21 cellular contexts compared by ENCODE assay signal in the genomic region with DNA sequence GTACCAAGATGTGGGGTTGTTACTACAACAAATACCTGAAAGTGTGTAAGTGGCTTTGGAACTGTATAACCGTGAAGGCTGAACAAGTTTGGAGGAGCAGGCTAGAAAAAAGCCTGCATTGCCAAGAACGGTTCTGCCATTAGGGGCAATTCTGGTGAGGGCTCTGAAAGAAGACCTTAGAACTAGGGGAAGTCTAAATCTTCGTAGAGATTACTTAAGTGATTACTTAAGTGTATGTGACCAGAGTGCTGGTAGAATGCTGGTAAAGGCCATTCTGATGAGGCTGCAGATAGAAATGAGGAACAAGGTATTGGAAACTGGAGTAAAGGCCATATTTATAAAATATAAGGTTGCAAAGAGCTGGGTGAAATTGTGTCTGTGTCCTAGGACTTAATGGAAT.
DNase-seq lines count a peak whose midpoint lies in the region; ATAC-seq and TF ChIP-seq lines count a peak whose summit lies in the region.
"Had no signal": no experiment of that assay in that cellular context is flagged by ENCODE, and none has a peak within 500 bp of the region (broad histone marks: within the 10 kb centered on the region; RNA-seq: fewer than 3 reads in every experiment).

No MANE protein-coding gene starts in this region.

- no peak overlapping the region for H3K4me3 Mint-ChIP-seq in CD4-positive, CD25-positive, alpha-beta regulatory T cell
- H3K4me3 Mint-ChIP-seq in HFFc6 = no peak overlapping the region
- H3K4me3 Mint-ChIP-seq: activated CD8-positive, alpha-beta T cell treated with anti-CD3 and anti-CD28 coated beads, Interleukin-2, amount 10 ng/mL, durations not matched to agents 7 days and 5 days had no signal

- peaks cover 7 to 29% (median 19%) of the 10 kb centered on the region in 4 donors for H3K4me1 Mint-ChIP-seq in CD4-positive, CD25-positive, alpha-beta regulatory T cell
- H3K4me1 Mint-ChIP-seq in HFFc6 (ENCODE audit: low read depth) = peaks cover 50% of the 10 kb centered on the region

- no peak for DNase-seq in CD4-positive, CD25-positive, alpha-beta regulatory T cell
- DNase-seq in HFFc6 = no peak
- DNase-seq in adipocyte (ENCODE audit: low read depth) = no peak
- peak; percentile 20 for DNase-seq in pons (ENCODE audit: low spot score)
- DNase-seq in caudate nucleus (lab: John Stamatoyannopoulos, UW) = no peak
- DNase-seq: activated CD8-positive, alpha-beta T cell treated with anti-CD3 and anti-CD28 coated beads, Interleukin-2, amount 10 ng/mL, durations not matched to agents 7 days and 5 days; CD8-positive, alpha-beta memory T cell; colonic mucosa; DMS79; left cardiac atrium; MM.1S; NCI-H187 treated with DMSO at 0.1 percent for 48 hours; NCI-H2227 treated with DMSO at 0.1 percent for 48 hours; NCI-H774; stimulated activated CD8-positive, alpha-beta memory T cell treated with anti-CD3 and anti-CD28 coated beads, Interleukin-4, amount 100 ng/mL, for 48 hours; testis had no signal

- no peak overlapping the region for H3K4me3 ChIP-seq in CD4-positive, CD25-positive, alpha-beta regulatory T cell (ENCODE audit: low read depth, low read length)
- H3K4me3 ChIP-seq in adipocyte (ENCODE audit: low read length) = no peak overlapping the region
- H3K4me3 ChIP-seq: colonic mucosa, SK-N-MC, testis had no signal

- peaks cover 0 to 8% (median 0%) of the 10 kb centered on the region in 7 donors for H3K9me3 Mint-ChIP-seq in CD4-positive, CD25-positive, alpha-beta regulatory T cell
- no peaks in the 10 kb centered on the region for H3K9me3 Mint-ChIP-seq in HFFc6

- no peak for TF ChIP-seq CTCF in HFFc6 (IDR thresholded peaks at IDR 0.05)

- H3K27ac ChIP-seq in CD4-positive, CD25-positive, alpha-beta regulatory T cell (ENCODE audit: insufficient read depth, low read length, poor library complexity, severe bottlenecking) = no peak overlapping the region
- H3K27ac ChIP-seq in caudate nucleus (ENCODE audit: low read depth, low read length) = no peak overlapping the region
- H3K27ac ChIP-seq: colonic mucosa, SK-N-MC, testis had no signal

- H3K9ac ChIP-seq in adipocyte (ENCODE audit: low read length) = peak overlapping the region; percentile 2

- H3K36me3 ChIP-seq in CD4-positive, CD25-positive, alpha-beta regulatory T cell (ENCODE audit: control insufficient read depth, insufficient read depth, low read length) = peaks cover 82% of the 10 kb centered on the region
- H3K36me3 ChIP-seq in adipocyte (ENCODE audit: control insufficient read depth, insufficient read depth, low read length, severe bottlenecking) = peaks cover 84% of the 10 kb centered on the region
- H3K36me3 ChIP-seq: colonic mucosa had no signal

- no peaks in the 10 kb centered on the region for H3K9me3 ChIP-seq in CD4-positive, CD25-positive, alpha-beta regulatory T cell (ENCODE audit: control insufficient read depth in 2 of 2, low read length in 2 of 2)
- H3K9me3 ChIP-seq in adipocyte (ENCODE audit: control insufficient read depth, low read length) = no peaks in the 10 kb centered on the region
- H3K9me3 ChIP-seq: colonic mucosa, testis had no signal

- H3K27me3 Mint-ChIP-seq in CD4-positive, CD25-positive, alpha-beta regulatory T cell = no peaks in the 10 kb centered on the region
- H3K27me3 Mint-ChIP-seq in HFFc6 (ENCODE audit: insufficient read depth) = peaks cover 3% of the 10 kb centered on the region; the same call in 1 of the 2 replicates
- H3K27me3 Mint-ChIP-seq: CD8-positive, alpha-beta memory T cell had no signal

- H3K4me1 ChIP-seq in CD4-positive, CD25-positive, alpha-beta regulatory T cell (ENCODE audit: control insufficient read depth, insufficient read depth, low read length, poor library complexity, severe bottlenecking) = no peaks in the 10 kb centered on the region
- peaks cover 73% of the 10 kb centered on the region for H3K4me1 ChIP-seq in adipocyte (ENCODE audit: control insufficient read depth, insufficient read depth, low read length)
- H3K4me1 ChIP-seq: colonic mucosa, testis had no signal

- peak overlapping the region in 2 of 3 donors; percentile 39 to 41 for H3K27ac Mint-ChIP-seq in CD4-positive, CD25-positive, alpha-beta regulatory T cell
- peak overlapping the region; percentile 28; the same call in 1 of the 2 replicates for H3K27ac Mint-ChIP-seq in HFFc6
- H3K27ac Mint-ChIP-seq: activated CD8-positive, alpha-beta T cell treated with anti-CD3 and anti-CD28 coated beads, Interleukin-2, amount 10 ng/mL, durations not matched to agents 7 days and 5 days; activated naive CD4-positive, alpha-beta T cell treated with anti-CD3 and anti-CD28 coated beads, Interleukin-2, amount 50 U/mL, for 72 hours had no signal

- H3K27me3 ChIP-seq in CD4-positive, CD25-positive, alpha-beta regulatory T cell (ENCODE audit: control insufficient read depth, insufficient read depth, low read length) = no peaks in the 10 kb centered on the region
- H3K27me3 ChIP-seq in adipocyte (replicated peaks; ENCODE audit: control insufficient read depth, insufficient read depth, low read length) = no peaks in the 10 kb centered on the region
- H3K27me3 ChIP-seq: colonic mucosa, testis had no signal

- no peak for ATAC-seq in CD4-positive, CD25-positive, alpha-beta regulatory T cell (ENCODE audit: low read depth in 2 of 2)
- ATAC-seq in GM19035 (IDR thresholded peaks at IDR 0.05; ENCODE audit: unreplicated experiment) (no peak), HG03045 (IDR thresholded peaks at IDR 0.05; ENCODE audit: unreplicated experiment) (no peak)
- ATAC-seq: activated CD8-positive, alpha-beta T cell treated with anti-CD3 and anti-CD28 coated beads, Interleukin-2, amount 10 ng/mL, durations not matched to agents 7 days and 5 days; activated naive CD4-positive, alpha-beta T cell treated with anti-CD3 and anti-CD28 coated beads, Interleukin-2, amount 50 U/mL, for 72 hours; Panc1 had no signal

- peaks cover 79% of the 10 kb centered on the region for H3K36me3 Mint-ChIP-seq in CD4-positive, CD25-positive, alpha-beta regulatory T cell
- H3K36me3 Mint-ChIP-seq in HFFc6 (ENCODE audit: low read depth) = peaks cover 87% of the 10 kb centered on the region
